8 cellular contexts compared by ENCODE assay signal in the genomic region with DNA sequence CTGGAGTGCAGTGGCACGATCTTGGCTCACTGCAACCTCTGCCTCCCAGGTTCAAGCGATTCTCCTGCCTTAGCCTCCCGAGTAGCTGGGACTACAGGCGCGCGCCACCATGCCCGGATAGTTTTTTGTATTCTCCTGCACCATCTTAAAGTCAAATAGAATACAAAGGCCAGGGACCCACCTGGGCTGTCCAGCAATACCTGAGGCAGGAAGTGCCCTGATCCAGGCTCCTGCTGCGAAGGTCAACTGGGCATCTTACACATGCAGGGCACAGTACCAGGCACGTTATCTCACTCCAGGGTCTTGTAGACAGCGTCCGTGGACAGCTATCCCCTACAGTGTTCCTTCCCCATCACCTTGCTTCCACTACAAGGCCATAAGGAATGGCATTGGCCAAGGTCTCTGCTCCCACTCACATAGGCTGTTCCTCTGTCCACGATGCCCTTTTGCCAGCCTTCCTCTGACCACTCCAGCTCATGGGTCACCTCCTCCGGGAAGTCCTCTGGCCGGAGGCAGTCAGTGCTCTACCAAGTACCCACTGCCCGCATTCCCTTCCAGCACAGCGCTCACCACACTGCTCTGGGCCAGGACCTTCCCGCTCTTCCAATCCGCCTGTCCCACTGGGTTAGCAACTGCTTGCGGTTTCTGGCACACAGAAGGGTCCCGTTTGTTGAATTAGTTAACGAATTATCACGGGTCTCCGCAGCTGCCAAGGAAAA. TPM values are rescaled to one million over a fixed set of nuclear protein-coding genes. Genes with fewer than 3 reads are reported as not detected.
DNase-seq lines count a peak whose midpoint lies in the region; ATAC-seq lines count a peak whose summit lies in the region.

No MANE protein-coding gene starts in this region.

- peak; percentile 19 for DNase-seq in ACHN
- peak; percentile 45 for DNase-seq in M059J (ENCODE audit: low read depth)
- peak; percentile 93 for DNase-seq in myocyte (ENCODE audit: low read depth)
- DNase-seq in dedifferentiated amniotic fluid mesenchymal stem cell (ENCODE audit: extremely low spot score) = no peak
- no peak for DNase-seq in activated CD4-positive, CD25-positive, alpha-beta regulatory T cell (lab: John Stamatoyannopoulos, UW)
- DNase-seq in medulla oblongata (ENCODE audit: extremely low spot score) = no peak

- in situ Hi-C loops in ACHN (cut with HindIII; ENCODE audit: low pct_ligation_motif_present, low pct_unique_long_range_greater_than_20kb, low sequenced_read_pairs) = no loop called here

- H3K27me3 ChIP-seq in endocrine pancreas (ENCODE audit: control insufficient read depth, insufficient read depth, low read length) = no peaks in the 10 kb centered on the region

- peak overlapping the region; percentile 61 for H3K4me3 ChIP-seq in endocrine pancreas (ENCODE audit: control insufficient read depth, insufficient read depth, low read length)

- ATAC-seq in GM18909 (IDR thresholded peaks at IDR 0.05; ENCODE audit: poor library complexity, unreplicated experiment) = no peak

- H3K4me1 ChIP-seq in endocrine pancreas (ENCODE audit: control insufficient read depth, insufficient read depth, low read length) = no peaks in the 10 kb centered on the region

- peak overlapping the region; percentile 93 for H3K9ac ChIP-seq in endocrine pancreas (ENCODE audit: control insufficient read depth, insufficient read depth, low read length)

- no peaks in the 10 kb centered on the region for H3K9me3 ChIP-seq in endocrine pancreas (ENCODE audit: control insufficient read depth, low read length)

- no peaks in the 10 kb centered on the region for H3K36me3 ChIP-seq in endocrine pancreas (ENCODE audit: control insufficient read depth, insufficient read depth, low read length)

RNA-seq across cellular contexts. Expression of a gene that starts 1.0 kb away (rescaled TPM):
- 99.6 and 133 TPM in 2 replicates for total RNA-seq in M059J (2014; rRNA removed; shearing (Covaris generic))
- 304 and 381 TPM in 2 replicates for total RNA-seq in myocyte
- 737 TPM for polyA plus RNA-seq in myocyte (2012)

RNA-seq across cellular contexts. Expression of a gene that starts 30.8 kb away (rescaled TPM):
- 11.7 and 25.0 TPM in 2 replicates for total RNA-seq in M059J (2014; rRNA removed; shearing (Covaris generic))
- 220 and 230 TPM in 2 replicates for total RNA-seq in myocyte
- 371 TPM for polyA plus RNA-seq in myocyte (2012)

Comparison
In these comparisons a context has a peak if more than half of its experiments do, and no peak if none do; other contexts are left out.
1. DNase-seq: peak in ACHN (single experiment), M059J (single experiment) and myocyte (single experiment); none in dedifferentiated amniotic fluid mesenchymal stem cell (single experiment), activated CD4-positive, CD25-positive, alpha-beta regulatory T cell (0 of 4) and medulla oblongata (single experiment).